Comparison of ENCODE assay signal across 15 cellular contexts in genomic region chr18:63604791-63605567, GRCh38. TPM values are rescaled to one million over a fixed set of nuclear protein-coding genes. Genes with fewer than 3 reads are reported as not detected.
A peak's percentile ranks its signal among the peaks of the same experiment; 100 is the strongest.
DNase-seq lines count a peak whose midpoint lies in the region; ATAC-seq and TF ChIP-seq lines count a peak whose summit lies in the region.
"Had no signal": no experiment of that assay in that cellular context is flagged by ENCODE, and none has a peak within 500 bp of the region (broad histone marks: within the 10 kb centered on the region; RNA-seq: fewer than 3 reads in every experiment).

No MANE protein-coding gene starts in this region.

- TF ChIP-seq CTCF in astrocyte of the spinal cord (IDR thresholded peaks at IDR 0.05; ENCODE audit: low read depth, low read length): no peak

- no peak for ATAC-seq in HG03097 (IDR thresholded peaks at IDR 0.05; ENCODE audit: low FRiP score, unreplicated experiment)
- ATAC-seq in HG03135 (IDR thresholded peaks at IDR 0.05; ENCODE audit: unreplicated experiment): no peak
- ATAC-seq: Panc1, right cardiac atrium had no signal

- in situ Hi-C loops in astrocyte of the spinal cord (cut with HindIII; ENCODE audit: low sequenced_read_pairs): no loop called here

- no peak overlapping the region for H3K4me3 ChIP-seq in astrocyte of the spinal cord (ENCODE audit: low read depth, low read length)
- H3K4me3 ChIP-seq: ascending aorta had no signal

- DNase-seq in GM03348 (ENCODE audit: low spot score) (peak; percentile 26), NCI-H2029 treated with DMSO at 0.1 percent for 48 hours (lab: John Stamatoyannopoulos, UW) (peak; percentile 82), astrocyte of the spinal cord (ENCODE audit: low read depth, low spot score) (peak; percentile 3), renal cortical epithelial cell (ENCODE audit: low read depth) (peak; percentile 91)
- no peak for DNase-seq in NK-92 treated with Interleukin-12 subunit alpha and Interleukin-12 subunit beta, amount 100 ng/mL, for 24 hours (lab: John Stamatoyannopoulos, UW)
- DNase-seq: CD8-positive, alpha-beta memory T cell; endodermal cell; right cardiac atrium; T-helper 2 cell had no signal

RNA-seq across cellular contexts. Expression of gene SERPINB13, which starts 17.8 kb away (rescaled TPM):
- not detected in 2 replicates for total RNA-seq in renal cortical epithelial cell
- total RNA-seq: ascending aorta; CD8-positive, alpha-beta memory T cell; endodermal cell; neural crest cell; right cardiac atrium; subcutaneous adipose tissue had no signal

RNA-seq across cellular contexts. Expression of gene SERPINB4, which starts 39.1 kb away (rescaled TPM):
- total RNA-seq in renal cortical epithelial cell: 0.17 and 0.35 TPM in 2 replicates
- total RNA-seq: ascending aorta; CD8-positive, alpha-beta memory T cell; neural crest cell; right cardiac atrium; subcutaneous adipose tissue had no signal

RNA-seq across cellular contexts. Expression of gene SERPINB3, which starts 56.7 kb away (rescaled TPM):
- 0.40 and 1.9 TPM in 2 replicates for total RNA-seq in renal cortical epithelial cell
- total RNA-seq: CD8-positive, alpha-beta memory T cell; endodermal cell; neural crest cell; right cardiac atrium; subcutaneous adipose tissue had no signal
